17 cellular contexts compared by ENCODE assay signal in genomic region chr1:3814771-3815561, GRCh38. TPM values are rescaled to one million over a fixed set of nuclear protein-coding genes. Genes with fewer than 3 reads are reported as not detected.
DNase-seq lines count a peak whose midpoint lies in the region; ATAC-seq and TF ChIP-seq lines count a peak whose summit lies in the region.
"Had no signal": no experiment of that assay in that cellular context is flagged by ENCODE, and none has a peak within 500 bp of the region (broad histone marks: within the 10 kb centered on the region; RNA-seq: fewer than 3 reads in every experiment).

No MANE protein-coding gene starts in this region.

- no peaks in the 10 kb centered on the region for H3K9me3 ChIP-seq in breast epithelium
- H3K9me3 ChIP-seq in H9 (ENCODE audit: control insufficient read depth, low read depth, low read length), result no peaks in the 10 kb centered on the region
- H3K9me3 ChIP-seq: BLaER1 had no signal

- H3K9me3 Mint-ChIP-seq in MCF 10A (ENCODE audit: unreplicated experiment) (no peaks in the 10 kb centered on the region), nephron (no peaks in the 10 kb centered on the region), H9 (peaks cover 0 to 3% of the 10 kb centered on the region in 2 experiments; a peak in 2 of 5 replicates)
- no peaks in the 10 kb centered on the region for H3K9me3 Mint-ChIP-seq in stimulated activated effector memory CD8-positive, alpha-beta T cell treated with anti-CD3 and anti-CD28 coated beads, Interleukin-12 subunit alpha, Interleukin-12 subunit beta, amount 100 ng/mL, for 72 hours
- H3K9me3 Mint-ChIP-seq: IgD-negative memory B cell had no signal

- H3K27me3 Mint-ChIP-seq in MCF 10A (ENCODE audit: insufficient read depth, unreplicated experiment) (no peaks in the 10 kb centered on the region), nephron (ENCODE audit: low read depth) (no peaks in the 10 kb centered on the region), H9 (ENCODE audit: low read depth) (peaks cover 5% of the 10 kb centered on the region)
- H3K27me3 Mint-ChIP-seq: CD4-positive, CD25-positive, alpha-beta regulatory T cell had no signal

- BruUV-seq in MCF 10A (replicated peaks; lab: Mats Ljungman, UMichigan), result TSS peak; percentile 30

- no peak overlapping the region for H2BK15ac ChIP-seq in H9 (ENCODE audit: low read depth, low read length)

- no peak overlapping the region for H4K91ac ChIP-seq in H9 (ENCODE audit: insufficient read length, low read depth, low read length)

- H3K27ac Mint-ChIP-seq in MCF 10A (ENCODE audit: low read depth, unreplicated experiment) (no peak overlapping the region), nephron (peak overlapping the region; percentile 9 to 46 (median 21)), H9 (peak overlapping the region in 1 of 3 experiments; percentile 75; a peak in 1 of 7 replicates)
- no peak overlapping the region for H3K27ac Mint-ChIP-seq in stimulated activated effector memory CD8-positive, alpha-beta T cell treated with anti-CD3 and anti-CD28 coated beads, Interleukin-12 subunit alpha, Interleukin-12 subunit beta, amount 100 ng/mL, for 72 hours
- H3K27ac Mint-ChIP-seq: CD4-positive, CD25-positive, alpha-beta regulatory T cell; IgD-negative memory B cell had no signal

- no peak overlapping the region for H2AK5ac ChIP-seq in H9 (ENCODE audit: insufficient read length, low read length)

- H3T11ph ChIP-seq in H9 (ENCODE audit: low read length), result no peak overlapping the region

- no peak for ATAC-seq in stimulated activated effector memory CD8-positive, alpha-beta T cell treated with anti-CD3 and anti-CD28 coated beads, Interleukin-12 subunit alpha, Interleukin-12 subunit beta, amount 100 ng/mL, for 72 hours
- ATAC-seq: GM12878, HCT116 had no signal

- H2BK120ac ChIP-seq in H9 (ENCODE audit: low read depth, low read length, poor library complexity, severe bottlenecking), result no peak overlapping the region

- no peak for TF ChIP-seq POLR2A in breast epithelium (IDR thresholded peaks at IDR 0.05)

- TF ChIP-seq CTCF in MCF 10A (IDR thresholded peaks at IDR 0.05; ENCODE audit: unreplicated experiment), result no peak
- TF ChIP-seq CTCF in breast epithelium (IDR thresholded peaks at IDR 0.05), result no peak
- no peak for TF ChIP-seq CTCF in nephron (IDR thresholded peaks at IDR 0.05; ENCODE audit: unreplicated experiment in 3 of 3)
- no peak for TF ChIP-seq CTCF in H9 (conservative IDR thresholded peaks at IDR 0.05)

- H4K5ac ChIP-seq in H9 (ENCODE audit: insufficient read length, low read depth, low read length), result no peak overlapping the region

- no peak overlapping the region for H3K4me3 ChIP-seq in breast epithelium
- H3K4me3 ChIP-seq: BLaER1, GM12878 had no signal

- WGBS in H9 (ENCODE audit: extremely low coverage, insufficient read length, low lambda C conversion rate), result no CpG with 5 or more reads among the region's 42 CpGs

- H3K4ac ChIP-seq in H9 (ENCODE audit: low read depth, low read length), result no peak overlapping the region

- POLR2A ChIA-PET in MCF 10A (lab: Yijun Ruan, JAX), result no interaction called here

- no peak overlapping the region for H3K18ac ChIP-seq in H9 (ENCODE audit: insufficient read length, low read depth, low read length)

- no peak overlapping the region for H3K14ac ChIP-seq in H9 (ENCODE audit: insufficient read depth, low read length)

- no peaks in the 10 kb centered on the region for H3K4me1 Mint-ChIP-seq in MCF 10A (ENCODE audit: insufficient read depth, unreplicated experiment)
- peaks cover 8% of the 10 kb centered on the region for H3K4me1 Mint-ChIP-seq in nephron
- peaks cover 6 to 7% of the 10 kb centered on the region in 2 experiments for H3K4me1 Mint-ChIP-seq in H9
- peaks cover 4% of the 10 kb centered on the region for H3K4me1 Mint-ChIP-seq in stimulated activated effector memory CD8-positive, alpha-beta T cell treated with anti-CD3 and anti-CD28 coated beads, Interleukin-12 subunit alpha, Interleukin-12 subunit beta, amount 100 ng/mL, for 72 hours
- H3K4me1 Mint-ChIP-seq: CD4-positive, CD25-positive, alpha-beta regulatory T cell; IgD-negative memory B cell had no signal

- no peaks in the 10 kb centered on the region for H3K79me1 ChIP-seq in H9 (ENCODE audit: insufficient read depth, low read depth, low read length, poor library complexity, severe bottlenecking)

- no peaks in the 10 kb centered on the region for H3K27me3 ChIP-seq in breast epithelium
- H3K27me3 ChIP-seq in H9 (ENCODE audit: insufficient read depth, low read length), result no peaks in the 10 kb centered on the region
- H3K27me3 ChIP-seq: BLaER1 had no signal

- DNase-seq in MCF 10A (ENCODE audit: unreplicated experiment) (no peak), breast epithelium (ENCODE audit: low spot score in 2 of 2) (no peak), posterior vena cava (ENCODE audit: low spot score) (peak; percentile 64), 8988T (no peak), C1 segment of cervical spinal cord (lab: John Stamatoyannopoulos, UW) (no peak), H9 (no peak)
- DNase-seq in stimulated activated effector memory CD8-positive, alpha-beta T cell treated with anti-CD3 and anti-CD28 coated beads, Interleukin-12 subunit alpha, Interleukin-12 subunit beta, amount 100 ng/mL, for 72 hours (ENCODE audit: low spot score in 2 of 2), result no peak
- DNase-seq: CD4-positive, CD25-positive, alpha-beta regulatory T cell; DMS 273 treated with DMSO at 0.1 percent for 48 hours had no signal

- H3K4me1 ChIP-seq in breast epithelium (no peaks in the 10 kb centered on the region), H9 (ENCODE audit: insufficient read depth, low read length) (no peaks in the 10 kb centered on the region)

- H2BK5ac ChIP-seq in H9 (ENCODE audit: insufficient read length, low read length), result no peak overlapping the region

- H2BK20ac ChIP-seq in H9 (ENCODE audit: low read depth, low read length, poor library complexity, severe bottlenecking), result no peak overlapping the region

- H3K23me2 ChIP-seq in H9 (ENCODE audit: insufficient read length, low read depth, low read length, poor library complexity, severe bottlenecking), result no peaks in the 10 kb centered on the region

- H3K27ac ChIP-seq in breast epithelium (no peak overlapping the region), H9 (ENCODE audit: insufficient read length, low read depth, low read length) (no peak overlapping the region)
- H3K27ac ChIP-seq: 22Rv1, BLaER1 had no signal

- H4K20me1 ChIP-seq in H9 (ENCODE audit: control insufficient read depth, insufficient read depth, insufficient read length), result no peaks in the 10 kb centered on the region
- H4K20me1 ChIP-seq: BLaER1 had no signal

- H3K4me2 ChIP-seq in H9 (ENCODE audit: insufficient read depth, insufficient read length, low read length), result no peak overlapping the region
- H3K4me2 ChIP-seq: BLaER1 had no signal

- H3K36me3 Mint-ChIP-seq in MCF 10A (ENCODE audit: insufficient read depth, unreplicated experiment), result peaks cover 22% of the 10 kb centered on the region
- peaks cover 32% of the 10 kb centered on the region for H3K36me3 Mint-ChIP-seq in nephron (ENCODE audit: low read depth)
- H3K36me3 Mint-ChIP-seq in H9 (ENCODE audit: insufficient read depth in 1 of 3, low read depth in 3 of 3), result peaks cover 0 to 7% (median 2%) of the 10 kb centered on the region in 3 experiments; a peak in 5 of 7 replicates
- H3K36me3 Mint-ChIP-seq in stimulated activated effector memory CD8-positive, alpha-beta T cell treated with anti-CD3 and anti-CD28 coated beads, Interleukin-12 subunit alpha, Interleukin-12 subunit beta, amount 100 ng/mL, for 72 hours, result peaks cover 36% of the 10 kb centered on the region

- H3K4me3 Mint-ChIP-seq in MCF 10A (ENCODE audit: unreplicated experiment), result no peak overlapping the region
- H3K4me3 Mint-ChIP-seq in nephron, result no peak overlapping the region
- H3K4me3 Mint-ChIP-seq in H9, result no peak overlapping the region
- H3K4me3 Mint-ChIP-seq in stimulated activated effector memory CD8-positive, alpha-beta T cell treated with anti-CD3 and anti-CD28 coated beads, Interleukin-12 subunit alpha, Interleukin-12 subunit beta, amount 100 ng/mL, for 72 hours, result no peak overlapping the region
- H3K4me3 Mint-ChIP-seq: CD4-positive, CD25-positive, alpha-beta regulatory T cell; IgD-negative memory B cell had no signal

- H3K79me2 ChIP-seq in H9 (ENCODE audit: insufficient read depth, low read length), result no peaks in the 10 kb centered on the region

- no peak overlapping the region for H3K9ac ChIP-seq in H9 (ENCODE audit: extremely low read depth, insufficient read length, low read length)
- H3K9ac ChIP-seq: BLaER1 had no signal

- CTCF ChIA-PET in MCF 10A (lab: Yijun Ruan, JAX), result interaction anchor here (0.7 kb wide), 1 partner anchor 31 kb away, joined by 3 read pairs; no protein-coding TSS in a partner anchor

- intact Hi-C loops in MCF 10A (cut with micrococcal nuclease), result no loop called here
- intact Hi-C loops in breast epithelium (cut with DNase I; ENCODE audit: low total_unique reads), result no loop called here
- intact Hi-C loops in posterior vena cava (cut with DNase I), result no loop called here

- H2AFZ ChIP-seq in H9 (ENCODE audit: low read length), result no peak overlapping the region

- no peak overlapping the region for H3K23ac ChIP-seq in H9 (ENCODE audit: insufficient read length, low read depth, low read length)

- no peak overlapping the region for H4K8ac ChIP-seq in H9 (replicated peaks; ENCODE audit: insufficient read length, low read depth, low read length)

- H3K56ac ChIP-seq in H9 (ENCODE audit: insufficient read length, low read depth, low read length), result no peak overlapping the region

- no peak overlapping the region for H2BK12ac ChIP-seq in H9 (ENCODE audit: insufficient read length, low read depth, low read length)

- H3K36me3 ChIP-seq in breast epithelium, result no peaks in the 10 kb centered on the region

RNA-seq across cellular contexts. Expression of gene LRRC47, which starts 18.7 kb away (rescaled TPM):
- 46.1 and 53.0 TPM in 2 replicates for total RNA-seq in MCF 10A (2022)
- total RNA-seq in breast epithelium, result 10 to 100 TPM; 31.5 to 34.2 (median 34.2) TPM
- total RNA-seq in posterior vena cava, result 10 to 100 TPM; 30.1 to 30.7 TPM
- total RNA-seq in H9 (2021), result 65.1 and 72.8 TPM in 2 replicates

RNA-seq across cellular contexts. Expression of gene CEP104, which starts 42.0 kb away (rescaled TPM):
- total RNA-seq in MCF 10A (2022), result 68.7 and 74.1 TPM in 2 replicates
- 10 to 100 TPM; 24.0 to 33.8 (median 30.5) TPM for total RNA-seq in breast epithelium
- total RNA-seq in posterior vena cava, result 10 to 100 TPM; 40.1 to 57.9 TPM
- total RNA-seq in H9 (2021), result 34.5 and 40.8 TPM in 2 replicates

RNA-seq across cellular contexts. Expression of gene DFFB, which starts 42.3 kb away (rescaled TPM):
- total RNA-seq in MCF 10A (2022) (4.5 and 4.8 TPM in 2 replicates), breast epithelium (10 to 100 TPM in 2 of 3 donors, 1 to 10 TPM in 1; 9.1 to 14.4 (median 11.3) TPM), posterior vena cava (1 to 10 TPM; 4.8 to 5.2 TPM), H9 (2021) (9.1 and 9.7 TPM in 2 replicates)

RNA-seq across cellular contexts. Expression of gene SMIM1, which starts 42.4 kb away (rescaled TPM):
- 1.2 TPM in 1 of 2 replicates, not detected in the other for total RNA-seq in MCF 10A (2022)
- total RNA-seq in breast epithelium, result 1 to 10 TPM; 1.3 to 4.7 (median 4.6) TPM
- total RNA-seq in posterior vena cava, result 10 to 100 TPM in 1 of 2 donors, 1 to 10 TPM in 1; 3.6 to 14.5 TPM
- 5.3 and 7.3 TPM in 2 replicates for total RNA-seq in H9 (2021)
- total RNA-seq: Daoy, GM12878, H4 had no signal

Comparison
In these comparisons a context has a peak if more than half of its experiments do, and no peak if none do; other contexts are left out.
1. H3K27ac Mint-ChIP-seq: peak in nephron (3 of 3); none in MCF 10A (single experiment) and stimulated activated effector memory CD8-positive, alpha-beta T cell treated with anti-CD3 and anti-CD28 coated beads, Interleukin-12 subunit alpha, Interleukin-12 subunit beta, amount 100 ng/mL, for 72 hours (single experiment).